40 cellular contexts compared by ENCODE assay signal in genomic region chrY:11070250-11071113, GRCh38.
"Had no signal": no experiment of that assay in that cellular context is flagged by ENCODE, and none has a peak within 500 bp of the region (broad histone marks: within the 10 kb centered on the region; RNA-seq: fewer than 3 reads in every experiment).

No MANE protein-coding gene starts in this region.

- H3K9me3 Mint-ChIP-seq: activated naive CD4-positive, alpha-beta T cell treated with anti-CD3 and anti-CD28 coated beads, Interleukin-2, amount 10 ng/mL, durations not matched to agents 7 days and 5 days; activated naive CD4-positive, alpha-beta T cell treated with anti-CD3 and anti-CD28 coated beads, Interleukin-2, amount 50 U/mL, for 24 hours; activated naive CD8-positive, alpha-beta T cell treated with anti-CD3 and anti-CD28 coated beads for 36 hours; activated naive CD8-positive, alpha-beta T cell treated with anti-CD3 and anti-CD28 coated beads, Interleukin-2, amount 50 U/mL, for 24 hours; activated T-cell treated with anti-CD3 and anti-CD28 coated beads, Interleukin-2, amount 50 U/mL, for 24 hours; activated T-helper 17 cell treated with anti-CD3 and anti-CD28 coated beads, Interleukin-2, amount 50 U/mL, for 72 hours had no signal

- H3K4me1 Mint-ChIP-seq: activated naive CD4-positive, alpha-beta T cell treated with anti-CD3 and anti-CD28 coated beads, Interleukin-2, amount 10 ng/mL, durations not matched to agents 7 days and 5 days; activated naive CD4-positive, alpha-beta T cell treated with anti-CD3 and anti-CD28 coated beads, Interleukin-2, amount 50 U/mL, for 24 hours; activated naive CD8-positive, alpha-beta T cell treated with anti-CD3 and anti-CD28 coated beads for 36 hours; activated naive CD8-positive, alpha-beta T cell treated with anti-CD3 and anti-CD28 coated beads, Interleukin-2, amount 10 ng/mL, durations not matched to agents 7 days and 5 days; activated naive CD8-positive, alpha-beta T cell treated with anti-CD3 and anti-CD28 coated beads, Interleukin-2, amount 50 U/mL, for 24 hours; activated T-helper 17 cell treated with anti-CD3 and anti-CD28 coated beads, Interleukin-2, amount 50 U/mL, for 72 hours; brain; central memory CD8-positive, alpha-beta T cell had no signal

- H3K4me3 ChIP-seq: adrenal gland, ascending aorta, body of pancreas, breast epithelium, cardiac muscle cell had no signal

- H3K27me3 Mint-ChIP-seq: activated naive CD4-positive, alpha-beta T cell treated with anti-CD3 and anti-CD28 coated beads, Interleukin-2, amount 10 ng/mL, durations not matched to agents 7 days and 5 days; activated naive CD4-positive, alpha-beta T cell treated with anti-CD3 and anti-CD28 coated beads, Interleukin-2, amount 50 U/mL, for 24 hours; activated naive CD8-positive, alpha-beta T cell; activated naive CD8-positive, alpha-beta T cell treated with anti-CD3 and anti-CD28 coated beads for 36 hours; activated naive CD8-positive, alpha-beta T cell treated with anti-CD3 and anti-CD28 coated beads, Interleukin-2, amount 10 ng/mL, durations not matched to agents 7 days and 5 days; activated naive CD8-positive, alpha-beta T cell treated with anti-CD3 and anti-CD28 coated beads, Interleukin-2, amount 50 U/mL, for 24 hours; activated T-cell treated with anti-CD3 and anti-CD28 coated beads, Interleukin-2, amount 50 U/mL, for 24 hours; activated T-helper 17 cell treated with anti-CD3 and anti-CD28 coated beads, Interleukin-2, amount 50 U/mL, for 72 hours; brain; central memory CD8-positive, alpha-beta T cell had no signal

- H3K27me3 ChIP-seq: adrenal gland, ascending aorta, body of pancreas, brain microvascular endothelial cell, breast epithelium, cardiac muscle cell had no signal

- FAIRE-seq: astrocyte, bronchial epithelial cell had no signal

- H3K9me3 ChIP-seq: adrenal gland, ascending aorta, body of pancreas, breast epithelium had no signal

- DNase-seq: activated effector memory CD4-positive, alpha-beta T cell treated with anti-CD3 and anti-CD28 coated beads, Interleukin-2, amount 50 U/mL, for 16 hours; activated effector memory CD4-positive, alpha-beta T cell treated with Interleukin-2 at 50 U/mL for 16 hours; activated gamma-delta T cell; activated gamma-delta T cell treated with Interleukin-2 at 50 U/mL for 16 hours; activated naive CD4-positive, alpha-beta T cell; activated naive CD4-positive, alpha-beta T cell treated with anti-CD3 and anti-CD28 coated beads for 36 hours; activated naive CD4-positive, alpha-beta T cell treated with anti-CD3 and anti-CD28 coated beads, Interleukin-2, amount 10 ng/mL, durations not matched to agents 7 days and 5 days; activated naive CD4-positive, alpha-beta T cell treated with anti-CD3 and anti-CD28 coated beads, Interleukin-2, amount 50 U/mL, for 16 hours; activated naive CD4-positive, alpha-beta T cell treated with Interleukin-2 at 50 U/mL for 16 hours; activated naive CD8-positive, alpha-beta T cell treated with anti-CD3 and anti-CD28 coated beads for 36 hours; activated naive CD8-positive, alpha-beta T cell treated with anti-CD3 and anti-CD28 coated beads, Interleukin-2, amount 10 ng/mL, durations not matched to agents 7 days and 5 days; activated naive CD8-positive, alpha-beta T cell treated with anti-CD3 and anti-CD28 coated beads, Interleukin-2, amount 50 U/mL, for 24 hours; activated T-cell treated with anti-CD3 and anti-CD28 coated beads, Interleukin-2, amount 50 U/mL, for 1 hour; activated T-cell treated with anti-CD3 and anti-CD28 coated beads, Interleukin-2, amount 50 U/mL, for 24 hours; activated T-cell treated with anti-CD3 and anti-CD28 coated beads, Interleukin-2, amount 50 U/mL, for 4 hours; activated T-cell treated with anti-CD3 and anti-CD28 coated beads, Interleukin-2, amount 50 U/mL, for 48 hours; activated T-cell treated with anti-CD3 and anti-CD28 coated beads, Interleukin-2, amount 50 U/mL, for 72 hours; adrenal gland; amniotic stem cell; amygdala; anterior cingulate cortex; aorta; body of pancreas; brain microvascular endothelial cell; caudate nucleus; central memory CD4-positive, alpha-beta T cell; cerebellar nuclear complex had no signal

- ATAC-seq: activated naive CD4-positive, alpha-beta T cell treated with anti-CD3 and anti-CD28 coated beads, Interleukin-2, amount 50 U/mL, for 72 hours; activated naive CD8-positive, alpha-beta T cell treated with anti-CD3 and anti-CD28 coated beads, Interleukin-2, amount 50 U/mL, for 24 hours; activated T-cell treated with anti-CD3 and anti-CD28 coated beads, Interleukin-2, amount 50 U/mL, for 4 hours; activated T-cell treated with anti-CD3 and anti-CD28 coated beads, Interleukin-2, amount 50 U/mL, for 72 hours; activated T-helper 17 cell treated with anti-CD3 and anti-CD28 coated beads, Interleukin-2, amount 50 U/mL, for 72 hours; body of pancreas had no signal

- H3K36me3 Mint-ChIP-seq: activated naive CD4-positive, alpha-beta T cell treated with anti-CD3 and anti-CD28 coated beads, Interleukin-2, amount 10 ng/mL, durations not matched to agents 7 days and 5 days; activated naive CD4-positive, alpha-beta T cell treated with anti-CD3 and anti-CD28 coated beads, Interleukin-2, amount 50 U/mL, for 24 hours; activated naive CD4-positive, alpha-beta T cell treated with anti-CD3 and anti-CD28 coated beads, Interleukin-2, amount 50 U/mL, for 72 hours; activated naive CD8-positive, alpha-beta T cell; activated naive CD8-positive, alpha-beta T cell treated with anti-CD3 and anti-CD28 coated beads for 36 hours; activated naive CD8-positive, alpha-beta T cell treated with anti-CD3 and anti-CD28 coated beads, Interleukin-2, amount 10 ng/mL, durations not matched to agents 7 days and 5 days; brain had no signal

- H3K4me1 ChIP-seq: adrenal gland, ascending aorta, body of pancreas, breast epithelium had no signal

- H3K4me3 Mint-ChIP-seq: activated naive CD4-positive, alpha-beta T cell treated with anti-CD3 and anti-CD28 coated beads for 36 hours; activated naive CD4-positive, alpha-beta T cell treated with anti-CD3 and anti-CD28 coated beads, Interleukin-2, amount 10 ng/mL, durations not matched to agents 7 days and 5 days; activated naive CD4-positive, alpha-beta T cell treated with anti-CD3 and anti-CD28 coated beads, Interleukin-2, amount 50 U/mL, for 24 hours; activated naive CD8-positive, alpha-beta T cell; activated naive CD8-positive, alpha-beta T cell treated with anti-CD3 and anti-CD28 coated beads for 36 hours; activated naive CD8-positive, alpha-beta T cell treated with anti-CD3 and anti-CD28 coated beads, Interleukin-2, amount 10 ng/mL, durations not matched to agents 7 days and 5 days; activated naive CD8-positive, alpha-beta T cell treated with anti-CD3 and anti-CD28 coated beads, Interleukin-2, amount 50 U/mL, for 24 hours; activated T-cell treated with anti-CD3 and anti-CD28 coated beads, Interleukin-2, amount 50 U/mL, for 24 hours; activated T-cell treated with anti-CD3 and anti-CD28 coated beads, Interleukin-2, amount 50 U/mL, for 4 hours; activated T-cell treated with anti-CD3 and anti-CD28 coated beads, Interleukin-2, amount 50 U/mL, for 72 hours; activated T-helper 1 cell treated with anti-CD3 and anti-CD28 coated beads, Interleukin-12 subunit alpha, Interleukin-12 subunit beta, Interleukin-2, Interleukin-4 antibody, amounts not matched to agents 30 ng/mL and 10 ng/mL and 1 ng/mL, durations not matched to agents 14 hours and 24 hours and 36 hours; activated T-helper 17 cell treated with anti-CD3 and anti-CD28 coated beads, Interleukin-2, amount 50 U/mL, for 72 hours; brain; central memory CD8-positive, alpha-beta T cell had no signal

- H3K27ac Mint-ChIP-seq: activated naive CD4-positive, alpha-beta T cell treated with anti-CD3 and anti-CD28 coated beads for 36 hours; activated naive CD4-positive, alpha-beta T cell treated with anti-CD3 and anti-CD28 coated beads, Interleukin-2, amount 10 ng/mL, durations not matched to agents 7 days and 5 days; activated naive CD4-positive, alpha-beta T cell treated with anti-CD3 and anti-CD28 coated beads, Interleukin-2, amount 50 U/mL, for 24 hours; activated naive CD4-positive, alpha-beta T cell treated with anti-CD3 and anti-CD28 coated beads, Interleukin-2, amount 50 U/mL, for 72 hours; activated naive CD8-positive, alpha-beta T cell; activated naive CD8-positive, alpha-beta T cell treated with anti-CD3 and anti-CD28 coated beads for 36 hours; activated naive CD8-positive, alpha-beta T cell treated with anti-CD3 and anti-CD28 coated beads, Interleukin-2, amount 10 ng/mL, durations not matched to agents 7 days and 5 days; activated naive CD8-positive, alpha-beta T cell treated with anti-CD3 and anti-CD28 coated beads, Interleukin-2, amount 50 U/mL, for 24 hours; activated T-cell treated with anti-CD3 and anti-CD28 coated beads, Interleukin-2, amount 50 U/mL, for 24 hours; activated T-cell treated with anti-CD3 and anti-CD28 coated beads, Interleukin-2, amount 50 U/mL, for 72 hours; activated T-helper 1 cell treated with anti-CD3 and anti-CD28 coated beads, Interleukin-12 subunit alpha, Interleukin-12 subunit beta, Interleukin-2, Interleukin-4 antibody, amounts not matched to agents 30 ng/mL and 10 ng/mL and 1 ng/mL, durations not matched to agents 14 hours and 24 hours and 36 hours; activated T-helper 17 cell treated with anti-CD3 and anti-CD28 coated beads, Interleukin-2, amount 50 U/mL, for 72 hours; activated T-helper 2 cell treated with anti-CD3 and anti-CD28 coated beads, Interferon-gamma antibody, Interleukin-2, Interleukin-4, amounts not matched to agents 10 μg/mL and 5 μg/mL and 100 μg/mL, durations not matched to agents 14 hours and 24 hours and 36 hours; brain had no signal

- H3K36me3 ChIP-seq: adrenal gland, ascending aorta, brain microvascular endothelial cell, breast epithelium, cardiac muscle cell had no signal

- H3K27ac ChIP-seq: adrenal gland, ascending aorta, body of pancreas, brain microvascular endothelial cell, breast epithelium, cardiac muscle cell had no signal
